1 cellular context compared by ENCODE assay signal in the genomic region with DNA sequence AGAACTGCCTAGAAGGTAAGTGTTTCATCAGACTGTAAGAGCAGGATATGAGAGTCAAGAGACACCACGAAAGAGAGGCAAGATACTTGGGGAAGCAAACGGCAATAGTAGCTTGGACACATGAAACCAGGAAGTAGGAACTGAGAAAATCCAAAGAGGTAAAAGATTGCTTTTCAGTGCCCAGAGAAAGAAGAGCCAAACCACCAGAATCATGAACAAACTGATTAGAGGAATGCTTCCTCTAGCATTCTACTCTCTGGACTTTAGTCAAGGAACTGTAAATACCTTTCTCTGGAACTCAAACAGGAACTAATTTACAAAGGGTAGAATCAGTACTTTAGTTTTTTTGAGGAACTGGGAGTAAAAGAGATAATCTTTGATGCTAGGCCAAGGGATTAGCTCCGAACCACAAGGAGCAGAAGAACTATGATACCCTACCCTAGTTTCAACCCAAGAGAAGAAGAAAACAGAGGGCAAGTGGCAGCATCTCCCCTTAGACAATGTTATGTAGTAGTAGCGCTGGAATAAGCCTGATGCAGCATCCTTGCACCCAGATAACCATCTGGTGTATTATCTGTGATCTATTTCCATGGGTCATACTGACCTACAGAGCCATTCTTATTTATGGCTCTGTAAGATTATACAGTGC.
TF ChIP-seq lines count a peak whose summit lies in the region.

No MANE protein-coding gene starts in this region.

TF ChIP-seq in WTC11, 78 proteins besides CTCF, POLR2A, EP300 and RAD21 (continued from another document):
- TF ChIP-seq, protein P1, sequence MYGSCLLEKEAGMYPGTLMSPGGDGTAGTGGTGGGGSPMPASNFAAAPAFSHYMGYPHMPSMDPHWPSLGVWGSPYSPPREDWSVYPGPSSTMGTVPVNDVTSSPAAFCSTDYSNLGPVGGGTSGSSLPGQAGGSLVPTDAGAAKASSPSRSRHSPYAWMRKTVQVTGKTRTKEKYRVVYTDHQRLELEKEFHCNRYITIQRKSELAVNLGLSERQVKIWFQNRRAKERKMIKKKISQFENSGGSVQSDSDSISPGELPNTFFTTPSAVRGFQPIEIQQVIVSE (CRISPR knock-in tag; IDR thresholded peaks at IDR 0.05; ENCODE audit: borderline replicate concordance) = no peak
- no peak for TF ChIP-seq SOX15 (CRISPR knock-in tag; IDR thresholded peaks at IDR 0.05)
- no peak for TF ChIP-seq GRHL2 (CRISPR knock-in tag; IDR thresholded peaks at IDR 0.05; ENCODE audit: insufficient replicate concordance, severe bottlenecking)
- TF ChIP-seq ESRRA (CRISPR knock-in tag; IDR thresholded peaks at IDR 0.05; ENCODE audit: borderline replicate concordance) = no peak
- TF ChIP-seq HMGA2 (CRISPR knock-in tag; IDR thresholded peaks at IDR 0.05) = no peak
- TF ChIP-seq, protein P2, sequence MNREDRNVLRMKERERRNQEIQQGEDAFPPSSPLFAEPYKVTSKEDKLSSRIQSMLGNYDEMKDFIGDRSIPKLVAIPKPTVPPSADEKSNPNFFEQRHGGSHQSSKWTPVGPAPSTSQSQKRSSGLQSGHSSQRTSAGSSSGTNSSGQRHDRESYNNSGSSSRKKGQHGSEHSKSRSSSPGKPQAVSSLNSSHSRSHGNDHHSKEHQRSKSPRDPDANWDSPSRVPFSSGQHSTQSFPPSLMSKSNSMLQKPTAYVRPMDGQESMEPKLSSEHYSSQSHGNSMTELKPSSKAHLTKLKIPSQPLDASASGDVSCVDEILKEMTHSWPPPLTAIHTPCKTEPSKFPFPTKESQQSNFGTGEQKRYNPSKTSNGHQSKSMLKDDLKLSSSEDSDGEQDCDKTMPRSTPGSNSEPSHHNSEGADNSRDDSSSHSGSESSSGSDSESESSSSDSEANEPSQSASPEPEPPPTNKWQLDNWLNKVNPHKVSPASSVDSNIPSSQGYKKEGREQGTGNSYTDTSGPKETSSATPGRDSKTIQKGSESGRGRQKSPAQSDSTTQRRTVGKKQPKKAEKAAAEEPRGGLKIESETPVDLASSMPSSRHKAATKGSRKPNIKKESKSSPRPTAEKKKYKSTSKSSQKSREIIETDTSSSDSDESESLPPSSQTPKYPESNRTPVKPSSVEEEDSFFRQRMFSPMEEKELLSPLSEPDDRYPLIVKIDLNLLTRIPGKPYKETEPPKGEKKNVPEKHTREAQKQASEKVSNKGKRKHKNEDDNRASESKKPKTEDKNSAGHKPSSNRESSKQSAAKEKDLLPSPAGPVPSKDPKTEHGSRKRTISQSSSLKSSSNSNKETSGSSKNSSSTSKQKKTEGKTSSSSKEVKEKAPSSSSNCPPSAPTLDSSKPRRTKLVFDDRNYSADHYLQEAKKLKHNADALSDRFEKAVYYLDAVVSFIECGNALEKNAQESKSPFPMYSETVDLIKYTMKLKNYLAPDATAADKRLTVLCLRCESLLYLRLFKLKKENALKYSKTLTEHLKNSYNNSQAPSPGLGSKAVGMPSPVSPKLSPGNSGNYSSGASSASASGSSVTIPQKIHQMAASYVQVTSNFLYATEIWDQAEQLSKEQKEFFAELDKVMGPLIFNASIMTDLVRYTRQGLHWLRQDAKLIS (CRISPR knock-in tag; IDR thresholded peaks at IDR 0.05; ENCODE audit: borderline replicate concordance) = no peak
- no peak for TF ChIP-seq NFYB (CRISPR knock-in tag; conservative IDR thresholded peaks at IDR 0.05; ENCODE audit: low read depth)
- TF ChIP-seq, protein P3, sequence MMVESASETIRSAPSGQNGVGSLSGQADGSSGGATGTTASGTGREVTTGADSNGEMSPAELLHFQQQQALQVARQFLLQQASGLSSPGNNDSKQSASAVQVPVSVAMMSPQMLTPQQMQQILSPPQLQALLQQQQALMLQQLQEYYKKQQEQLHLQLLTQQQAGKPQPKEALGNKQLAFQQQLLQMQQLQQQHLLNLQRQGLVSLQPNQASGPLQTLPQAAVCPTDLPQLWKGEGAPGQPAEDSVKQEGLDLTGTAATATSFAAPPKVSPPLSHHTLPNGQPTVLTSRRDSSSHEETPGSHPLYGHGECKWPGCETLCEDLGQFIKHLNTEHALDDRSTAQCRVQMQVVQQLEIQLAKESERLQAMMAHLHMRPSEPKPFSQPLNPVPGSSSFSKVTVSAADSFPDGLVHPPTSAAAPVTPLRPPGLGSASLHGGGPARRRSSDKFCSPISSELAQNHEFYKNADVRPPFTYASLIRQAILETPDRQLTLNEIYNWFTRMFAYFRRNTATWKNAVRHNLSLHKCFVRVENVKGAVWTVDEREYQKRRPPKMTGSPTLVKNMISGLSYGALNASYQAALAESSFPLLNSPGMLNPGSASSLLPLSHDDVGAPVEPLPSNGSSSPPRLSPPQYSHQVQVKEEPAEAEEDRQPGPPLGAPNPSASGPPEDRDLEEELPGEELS (CRISPR knock-in tag; IDR thresholded peaks at IDR 0.05) = no peak
